Comparison of ENCODE assay signal across 8 cellular contexts in genomic region chr10:79066460-79067240, GRCh38. TPM values are rescaled to one million over a fixed set of nuclear protein-coding genes. Genes with fewer than 3 reads are reported as not detected.
DNase-seq lines count a peak whose midpoint lies in the region; TF ChIP-seq lines count a peak whose summit lies in the region.

No MANE protein-coding gene starts in this region.

- H3K36me3 ChIP-seq in brain microvascular endothelial cell (replicated peaks), result no peaks in the 10 kb centered on the region

- in situ Hi-C loops in brain microvascular endothelial cell (cut with HindIII; ENCODE audit: low pct_ligation_motif_present, low sequenced_read_pairs) (no loop called here), G401 (cut with HindIII; ENCODE audit: low sequenced_read_pairs) (no loop called here)

- no peak overlapping the region for H3K27ac ChIP-seq in brain microvascular endothelial cell

- peak; percentile 55 for TF ChIP-seq CTCF in brain microvascular endothelial cell (IDR thresholded peaks at IDR 0.05; ENCODE audit: low read depth, low read length, missing control alignments)

- peak overlapping the region; percentile 57 for H3K4me3 ChIP-seq in brain microvascular endothelial cell (ENCODE audit: low read depth, low read length)

- DNase-seq in 8988T (peak; percentile 92), EL (peak; percentile 32), NCI-H526 treated with DMSO at 0.1 percent for 48 hours (lab: John Stamatoyannopoulos, UW) (peak; percentile 41), brain microvascular endothelial cell (no peak), kidney tubule cell (ENCODE audit: low spot score) (peak; percentile 47), superior temporal gyrus (ENCODE audit: extremely low spot score) (peak; percentile 49), G401 (ENCODE audit: low spot score) (no peak)
- no peak for DNase-seq in stimulated activated CD4-positive, alpha-beta T cell treated with anti-CD3 and anti-CD28 coated beads, Interleukin-15, amount 100 ng/mL, for 24 hours

- no peaks in the 10 kb centered on the region for H3K27me3 ChIP-seq in brain microvascular endothelial cell (replicated peaks)

RNA-seq across cellular contexts. Expression of gene ZMIZ1, which starts 2.1 kb away (rescaled TPM):
- 2.3 and 5.0 TPM in 2 replicates for total RNA-seq in G401 (2014; rRNA removed; shearing (Covaris generic))

Comparison
In these comparisons a context has a peak if more than half of its experiments do, and no peak if none do; other contexts are left out.
1. DNase-seq: peak in 8988T (single experiment), EL (single experiment), NCI-H526 treated with DMSO at 0.1 percent for 48 hours (single experiment), kidney tubule cell (single experiment) and superior temporal gyrus (single experiment); none in brain microvascular endothelial cell (single experiment), G401 (single experiment) and stimulated activated CD4-positive, alpha-beta T cell treated with anti-CD3 and anti-CD28 coated beads, Interleukin-15, amount 100 ng/mL, for 24 hours (single experiment).